In genomic region chr4:182928061-182928460, GRCh38 we compare ENCODE assay signal across 1 cellular context.
TF ChIP-seq lines count a peak whose summit lies in the region.

No MANE protein-coding gene starts in this region.

TF ChIP-seq in IMR-90, 13 proteins besides CTCF, POLR2A, EP300 and RAD21:
- no peak for TF ChIP-seq USF2 (IDR thresholded peaks at IDR 0.05; ENCODE audit: low read depth, low read length)
- TF ChIP-seq MAFK (IDR thresholded peaks at IDR 0.05; ENCODE audit: low read depth, low read length), result no peak
- no peak for TF ChIP-seq MXI1 (IDR thresholded peaks at IDR 0.05; ENCODE audit: borderline replicate concordance, low read depth, low read length)
- TF ChIP-seq MAZ (IDR thresholded peaks at IDR 0.05; ENCODE audit: borderline replicate concordance, low read depth, low read length), result no peak
- TF ChIP-seq FOS (IDR thresholded peaks at IDR 0.05; ENCODE audit: low read depth, low read length), result no peak
- TF ChIP-seq SMC3 (IDR thresholded peaks at IDR 0.05; ENCODE audit: low read depth, low read length), result no peak
- no peak for TF ChIP-seq RCOR1 (IDR thresholded peaks at IDR 0.05; ENCODE audit: insufficient replicate concordance, low read length)
- no peak for TF ChIP-seq BHLHE40 (IDR thresholded peaks at IDR 0.05; ENCODE audit: low read depth, low read length)
- no peak for TF ChIP-seq CHD1 (IDR thresholded peaks at IDR 0.05; ENCODE audit: low read depth, low read length)
- no peak for TF ChIP-seq RFX5 (IDR thresholded peaks at IDR 0.05; ENCODE audit: low read depth, low read length)
- no peak for TF ChIP-seq ELK1 (IDR thresholded peaks at IDR 0.05; ENCODE audit: borderline replicate concordance, low read depth, low read length)
- no peak for TF ChIP-seq NFE2L2 (IDR thresholded peaks at IDR 0.05; ENCODE audit: low read depth, low read length)
- no peak for TF ChIP-seq CEBPB (IDR thresholded peaks at IDR 0.05; ENCODE audit: low read depth, low read length)
